ENCODE assay signal across 1 cellular context in genomic region chr12:101727098-101727497, GRCh38.
TF ChIP-seq lines count a peak whose summit lies in the region.

No MANE protein-coding gene starts in this region.

TF ChIP-seq in SK-N-SH, 30 proteins besides CTCF, POLR2A, EP300 and RAD21 (continued from another document):
- TF ChIP-seq PBX3 (IDR thresholded peaks at IDR 0.05) (no peak), NFIC (IDR thresholded peaks at IDR 0.05; ENCODE audit: borderline replicate concordance) (no peak), MXI1 (IDR thresholded peaks at IDR 0.05; ENCODE audit: low read depth, low read length) (no peak), USF2 (IDR thresholded peaks at IDR 0.05; ENCODE audit: borderline replicate concordance, low read depth, low read length) (no peak), TCF12 (IDR thresholded peaks at IDR 0.05) (no peak)
